ENCODE assay signal across 23 cellular contexts in the genomic region with DNA sequence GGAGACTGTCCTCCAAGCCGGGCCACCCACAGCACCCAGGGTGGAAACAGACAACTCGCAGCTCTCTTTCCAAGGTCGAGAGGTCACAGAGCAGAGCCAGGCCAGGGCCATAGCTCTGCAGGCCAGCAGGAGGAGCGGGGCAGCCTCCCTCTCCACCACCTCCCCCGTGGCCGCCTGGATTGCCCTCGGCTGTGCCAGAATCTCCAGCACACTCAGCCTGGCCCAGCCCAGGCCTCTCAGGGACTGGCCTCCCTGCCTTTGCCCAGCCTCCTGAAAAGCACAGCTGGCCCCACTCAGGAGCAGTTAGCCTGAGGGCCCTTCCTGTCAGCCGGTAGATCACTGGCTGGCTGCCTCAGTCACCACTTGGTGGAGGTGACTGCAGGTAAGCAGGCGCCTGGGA.
DNase-seq lines count a peak whose midpoint lies in the region; ATAC-seq and TF ChIP-seq lines count a peak whose summit lies in the region.
"Had no signal": no experiment of that assay in that cellular context is flagged by ENCODE, and none has a peak within 500 bp of the region (broad histone marks: within the 10 kb centered on the region; RNA-seq: fewer than 3 reads in every experiment).

No MANE protein-coding gene starts in this region.

- no peak for TF ChIP-seq RAD21 in IMR-90 (IDR thresholded peaks at IDR 0.05; ENCODE audit: low read length)

- H3K36me3 ChIP-seq in BLaER1 (no peaks in the 10 kb centered on the region), IMR-90 (ENCODE audit: control insufficient read depth, insufficient read depth, low read length) (no peaks in the 10 kb centered on the region), vagina (no peaks in the 10 kb centered on the region)

- H2BK5ac ChIP-seq in IMR-90 (ENCODE audit: low read depth, low read length, poor library complexity, severe bottlenecking): no peak overlapping the region

- H2BK20ac ChIP-seq in IMR-90 (ENCODE audit: low read depth, low read length): no peak overlapping the region

- H3K27ac ChIP-seq in BLaER1 (peak overlapping the region; percentile 30; the same call in 1 of the 2 replicates), IMR-90 (ENCODE audit: insufficient read depth, low read length) (no peak overlapping the region), vagina (no peak overlapping the region)
- H3K27ac ChIP-seq: psoas muscle had no signal

- dilution Hi-C loops in IMR-90 (cut with HindIII; ENCODE audit: low sequenced_read_pairs, unreplicated experiment): no loop called here

- 51% methylated on average over 3 of the region's 9 CpGs; no CpG with 5 or more reads in 1 of the 2 experiments for whole genome bisulfite sequencing in IMR-90 (ENCODE audit: extremely low coverage in 2 of 2, insufficient read length in 1 of 2), 2 experiments

- peaks cover 4% of the 10 kb centered on the region for H3K9me3 Mint-ChIP-seq in glutamatergic neuron (ENCODE audit: unreplicated experiment)
- no peaks in the 10 kb centered on the region for H3K9me3 Mint-ChIP-seq in activated CD4-positive, alpha-beta T cell treated with anti-CD3 and anti-CD28 coated beads, Interleukin-2, amount 10 ng/mL, durations not matched to agents 24 days and 14 days
- H3K9me3 Mint-ChIP-seq: activated CD4-positive, alpha-beta T cell treated with anti-CD3 and anti-CD28 coated beads, Interleukin-2, amount 10 ng/mL, durations not matched to agents 7 days and 5 days; activated naive CD8-positive, alpha-beta T cell treated with anti-CD3 and anti-CD28 coated beads, Interleukin-2, amount 10 ng/mL, durations not matched to agents 7 days and 5 days; CD4-positive, alpha-beta memory T cell; effector memory CD8-positive, alpha-beta T cell; stimulated activated naive B cell treated with anti-CD40 and anti-IgM and Interleukin-4, amounts not matched to agents 10 μg/mL and 1 μg/mL and 100 μg/mL, for 72 hours had no signal

- no peaks in the 10 kb centered on the region for H3K36me3 Mint-ChIP-seq in glutamatergic neuron (ENCODE audit: unreplicated experiment)
- H3K36me3 Mint-ChIP-seq in activated CD4-positive, alpha-beta T cell treated with anti-CD3 and anti-CD28 coated beads, Interleukin-2, amount 10 ng/mL, durations not matched to agents 24 days and 14 days (ENCODE audit: low read depth): no peaks in the 10 kb centered on the region
- H3K36me3 Mint-ChIP-seq: activated naive CD8-positive, alpha-beta T cell treated with anti-CD3 and anti-CD28 coated beads, Interleukin-2, amount 10 ng/mL, durations not matched to agents 7 days and 5 days; CD4-positive, alpha-beta memory T cell; stimulated activated naive B cell treated with anti-CD40 and anti-IgM and Interleukin-4, amounts not matched to agents 10 μg/mL and 1 μg/mL and 100 μg/mL, for 72 hours had no signal

- H3K18ac ChIP-seq in IMR-90 (ENCODE audit: low read depth, low read length): no peak overlapping the region

- H4K5ac ChIP-seq in IMR-90 (ENCODE audit: low read depth, low read length): no peak overlapping the region

- H3K56ac ChIP-seq in IMR-90 (ENCODE audit: extremely low read depth, insufficient read depth, low read length): no peak overlapping the region

- no peaks in the 10 kb centered on the region for H3K79me1 ChIP-seq in IMR-90 (ENCODE audit: low read depth in 1 of 2, low read length in 2 of 2)

- H3K9me3 ChIP-seq in BLaER1 (no peaks in the 10 kb centered on the region), IMR-90 (ENCODE audit: control insufficient read depth, insufficient read depth, low read length) (no peaks in the 10 kb centered on the region), vagina (no peaks in the 10 kb centered on the region)
- H3K9me3 ChIP-seq: psoas muscle had no signal

- TF ChIP-seq POLR2A in IMR-90 (IDR thresholded peaks at IDR 0.05; ENCODE audit: low read depth, low read length) (no peak), vagina (IDR thresholded peaks at IDR 0.05) (no peak)

- no peak overlapping the region for H3K4ac ChIP-seq in IMR-90 (ENCODE audit: low read depth, low read length)

- 0 out of 2 replicates have a peak overlapping the region, but pooled peaks have one; percentile 24 for H3K9ac ChIP-seq in BLaER1
- no peak overlapping the region for H3K9ac ChIP-seq in IMR-90 (ENCODE audit: low read depth, low read length)

- no peak overlapping the region for H2BK120ac ChIP-seq in IMR-90 (ENCODE audit: low read depth, low read length)

- no peak overlapping the region for H2AFZ ChIP-seq in IMR-90 (replicated peaks; ENCODE audit: low read length, poor library complexity)

- H2BK15ac ChIP-seq in IMR-90 (ENCODE audit: low read depth, low read length): no peak overlapping the region

- ATAC-seq in IMR-90 (ENCODE audit: low read depth): peak; percentile 21; the same call in 1 of the 2 replicates
- ATAC-seq in HG02852 (IDR thresholded peaks at IDR 0.05; ENCODE audit: unreplicated experiment): no peak
- ATAC-seq in HG03135 (IDR thresholded peaks at IDR 0.05; ENCODE audit: unreplicated experiment): no peak
- ATAC-seq: effector memory CD8-positive, alpha-beta T cell; psoas muscle; Right ventricle myocardium inferior; stimulated activated naive B cell treated with anti-CD40 and anti-IgM and Interleukin-4, amounts not matched to agents 10 μg/mL and 1 μg/mL and 100 μg/mL, for 72 hours had no signal

- BruUV-seq in IMR-90 (replicated peaks; lab: Mats Ljungman, UMichigan): no TSS peak

- DNase-seq in IMR-90: no peak
- DNase-seq in NCI-H526 treated with DMSO at 0.1 percent for 48 hours (lab: John Stamatoyannopoulos, UW): peak; percentile 31
- DNase-seq in glutamatergic neuron: peak; percentile 41
- DNase-seq in activated CD4-positive, alpha-beta T cell treated with anti-CD3 and anti-CD28 coated beads, Interleukin-2, amount 10 ng/mL, durations not matched to agents 24 days and 14 days: no peak
- DNase-seq in vagina (ENCODE audit: extremely low spot score in 2 of 2): no peak
- DNase-seq: activated CD4-positive, alpha-beta T cell treated with anti-CD3 and anti-CD28 coated beads, Interleukin-2, amount 10 ng/mL, durations not matched to agents 7 days and 5 days; activated CD8-positive, alpha-beta memory T cell treated with anti-CD3 and anti-CD28 coated beads, Interleukin-2, amount 50 U/mL, for 4 hours; activated naive CD8-positive, alpha-beta T cell treated with anti-CD3 and anti-CD28 coated beads, Interleukin-2, amount 10 ng/mL, durations not matched to agents 7 days and 5 days; CD4-positive, alpha-beta memory T cell; cerebellar nuclear complex; DMS53; effector memory CD8-positive, alpha-beta T cell; Kasumi-1; midbrain; NCI-H1105 treated with DMSO at 0.1 percent for 48 hours; NCI-H446; psoas muscle; stimulated activated CD4-positive, alpha-beta T cell treated with anti-CD3 and anti-CD28 coated beads, Interleukin-1b, Interleukin-23, amount 100 ng/mL, for 48 hours; stimulated activated naive B cell treated with anti-CD40 and anti-IgM and Interleukin-4, amounts not matched to agents 10 μg/mL and 1 μg/mL and 100 μg/mL, for 72 hours had no signal

- no peak overlapping the region for H4K8ac ChIP-seq in IMR-90 (ENCODE audit: low read depth in 2 of 2, low read length in 2 of 2)

- H3K27ac Mint-ChIP-seq in glutamatergic neuron (ENCODE audit: unreplicated experiment): no peak overlapping the region
- H3K27ac Mint-ChIP-seq in activated CD4-positive, alpha-beta T cell treated with anti-CD3 and anti-CD28 coated beads, Interleukin-2, amount 10 ng/mL, durations not matched to agents 24 days and 14 days: no peak overlapping the region
- H3K27ac Mint-ChIP-seq: activated CD4-positive, alpha-beta T cell treated with anti-CD3 and anti-CD28 coated beads, Interleukin-2, amount 10 ng/mL, durations not matched to agents 7 days and 5 days; activated naive CD8-positive, alpha-beta T cell treated with anti-CD3 and anti-CD28 coated beads, Interleukin-2, amount 10 ng/mL, durations not matched to agents 7 days and 5 days; CD4-positive, alpha-beta memory T cell; effector memory CD8-positive, alpha-beta T cell; stimulated activated naive B cell treated with anti-CD40 and anti-IgM and Interleukin-4, amounts not matched to agents 10 μg/mL and 1 μg/mL and 100 μg/mL, for 72 hours had no signal

- H3K27me3 ChIP-seq in BLaER1 (no peaks in the 10 kb centered on the region), IMR-90 (ENCODE audit: control insufficient read depth, insufficient read depth, low read length) (peaks cover 54% of the 10 kb centered on the region), vagina (no peaks in the 10 kb centered on the region)

- no peak overlapping the region for H2AK5ac ChIP-seq in IMR-90 (ENCODE audit: low read depth, low read length)

- intact Hi-C loops in IMR-90 (cut with micrococcal nuclease) (loop anchor here (5.0 kb wide), 2 partner anchors 43 to 318 kb away; a partner anchor contains a TSS), vagina (cut with DNase I) (loop anchor here (5.0 kb wide), 1 partner anchor 188 kb away; a partner anchor contains a TSS)
- intact Hi-C loops in activated CD4-positive, alpha-beta T cell treated with anti-CD3 and anti-CD28 coated beads, Interleukin-2, amount 10 ng/mL, durations not matched to agents 24 days and 14 days (cut with micrococcal nuclease): no loop called here

- no peak overlapping the region for H4K91ac ChIP-seq in IMR-90 (ENCODE audit: insufficient read depth, low read depth, low read length)

- no peak overlapping the region for H3K4me3 Mint-ChIP-seq in glutamatergic neuron (ENCODE audit: unreplicated experiment)
- no peak overlapping the region for H3K4me3 Mint-ChIP-seq in activated CD4-positive, alpha-beta T cell treated with anti-CD3 and anti-CD28 coated beads, Interleukin-2, amount 10 ng/mL, durations not matched to agents 24 days and 14 days
- H3K4me3 Mint-ChIP-seq: activated CD4-positive, alpha-beta T cell treated with anti-CD3 and anti-CD28 coated beads, Interleukin-2, amount 10 ng/mL, durations not matched to agents 7 days and 5 days; activated naive CD8-positive, alpha-beta T cell treated with anti-CD3 and anti-CD28 coated beads, Interleukin-2, amount 10 ng/mL, durations not matched to agents 7 days and 5 days; CD4-positive, alpha-beta memory T cell; effector memory CD8-positive, alpha-beta T cell; stimulated activated naive B cell treated with anti-CD40 and anti-IgM and Interleukin-4, amounts not matched to agents 10 μg/mL and 1 μg/mL and 100 μg/mL, for 72 hours had no signal

- no peak overlapping the region for H3K23ac ChIP-seq in IMR-90 (ENCODE audit: low read depth, low read length)

- TF ChIP-seq CTCF in IMR-90 (conservative IDR thresholded peaks at IDR 0.05; ENCODE audit: low read depth, low read length) (no peak), glutamatergic neuron (IDR thresholded peaks at IDR 0.05; ENCODE audit: partially characterized antibody, unreplicated experiment) (no peak), vagina (IDR thresholded peaks at IDR 0.05) (no peak)

- H3K4me2 ChIP-seq in BLaER1 (peak overlapping the region; percentile 94), IMR-90 (ENCODE audit: low read depth, low read length) (no peak overlapping the region)

- no peak overlapping the region for H2AK9ac ChIP-seq in IMR-90 (replicated peaks; ENCODE audit: low read depth, low read length, poor library complexity)

- H3K4me1 ChIP-seq in BLaER1 (peaks cover 69% of the 10 kb centered on the region), IMR-90 (ENCODE audit: control insufficient read depth, insufficient read depth, low read length) (no peaks in the 10 kb centered on the region), vagina (no peaks in the 10 kb centered on the region)
- H3K4me1 ChIP-seq: psoas muscle had no signal

- H3K4me1 Mint-ChIP-seq in glutamatergic neuron (ENCODE audit: low read depth, unreplicated experiment): peaks cover 11% of the 10 kb centered on the region
- no peaks in the 10 kb centered on the region for H3K4me1 Mint-ChIP-seq in activated CD4-positive, alpha-beta T cell treated with anti-CD3 and anti-CD28 coated beads, Interleukin-2, amount 10 ng/mL, durations not matched to agents 24 days and 14 days

- H3K9me1 ChIP-seq in IMR-90 (ENCODE audit: insufficient read depth, low read length): no peaks in the 10 kb centered on the region

- no peaks in the 10 kb centered on the region for H3K27me3 Mint-ChIP-seq in glutamatergic neuron (ENCODE audit: unreplicated experiment)
- peaks cover 12% of the 10 kb centered on the region for H3K27me3 Mint-ChIP-seq in activated CD4-positive, alpha-beta T cell treated with anti-CD3 and anti-CD28 coated beads, Interleukin-2, amount 10 ng/mL, durations not matched to agents 24 days and 14 days

- no peak overlapping the region for H3K4me3 ChIP-seq in BLaER1
- no peak overlapping the region for H3K4me3 ChIP-seq in IMR-90 (ENCODE audit: insufficient read depth, low read depth, low read length)
- no peak overlapping the region for H3K4me3 ChIP-seq in vagina
- H3K4me3 ChIP-seq: psoas muscle had no signal

- H4K20me1 ChIP-seq in BLaER1 (no peaks in the 10 kb centered on the region), IMR-90 (ENCODE audit: insufficient read depth, low read length) (no peaks in the 10 kb centered on the region)

- no peak overlapping the region for H3K14ac ChIP-seq in IMR-90 (replicated peaks; ENCODE audit: low read depth, low read length)

- POLR2A ChIA-PET in IMR-90 (lab: Charles Lee; ENCODE audit: unreplicated experiment): no interaction called here

- in situ Hi-C loops in IMR-90 (cut with MboI; ENCODE audit: low sequenced_read_pairs): no loop called here

- CTCF ChIA-PET in IMR-90 (lab: Yijun Ruan, JAX): no interaction called here

Comparison
In these comparisons a context has a peak if more than half of its experiments do, and no peak if none do; other contexts are left out.
1. DNase-seq: peak in NCI-H526 treated with DMSO at 0.1 percent for 48 hours (single experiment) and glutamatergic neuron (single experiment); none in IMR-90 (single experiment), activated CD4-positive, alpha-beta T cell treated with anti-CD3 and anti-CD28 coated beads, Interleukin-2, amount 10 ng/mL, durations not matched to agents 24 days and 14 days (single experiment) and vagina (0 of 2).